Comparison of ENCODE assay signal across 25 cellular contexts in the genomic region with DNA sequence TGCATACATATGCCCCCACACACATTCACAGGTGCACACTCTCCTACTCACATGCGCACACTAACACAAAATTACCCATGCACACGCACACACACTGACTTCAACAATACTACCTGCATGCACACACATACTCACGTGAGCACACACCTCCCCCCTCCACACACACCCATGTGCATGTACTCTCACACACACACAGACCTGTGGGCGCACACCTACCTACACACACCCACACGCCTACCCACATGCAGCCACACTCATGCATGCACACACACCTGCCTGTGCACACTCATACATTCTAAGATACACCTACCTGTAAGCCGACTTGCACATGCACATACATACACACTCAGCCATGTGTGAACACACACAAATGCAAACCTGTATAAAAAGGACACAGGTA.
A peak's percentile ranks its signal among the peaks of the same experiment; 100 is the strongest.
DNase-seq lines count a peak whose midpoint lies in the region; ATAC-seq, FAIRE-seq and TF ChIP-seq lines count a peak whose summit lies in the region.
"Had no signal": no experiment of that assay in that cellular context is flagged by ENCODE, and none has a peak within 500 bp of the region (broad histone marks: within the 10 kb centered on the region; RNA-seq: fewer than 3 reads in every experiment).

No MANE protein-coding gene starts in this region.

- H3K27ac Mint-ChIP-seq in neural progenitor cell, result no peak overlapping the region
- H3K27ac Mint-ChIP-seq in stimulated activated effector memory CD8-positive, alpha-beta T cell treated with anti-CD3 and anti-CD28 coated beads, Interleukin-12 subunit alpha, Interleukin-12 subunit beta, amount 100 ng/mL, for 72 hours, result no peak overlapping the region
- H3K27ac Mint-ChIP-seq: B cell; CD4-positive, CD25-positive, alpha-beta regulatory T cell; CD8-positive, alpha-beta T cell; HFFc6 had no signal

- DNase-seq in HepG2 (ENCODE audit: low spot score) (no peak), right lobe of liver (no peak), neural progenitor cell (ENCODE audit: low spot score) (no peak), urothelium cell line (ENCODE audit: low spot score) (no peak), heart left ventricle (no peak), DMS 273 (lab: John Stamatoyannopoulos, UW; ENCODE audit: unreplicated experiment) (no peak), hepatic stellate cell (ENCODE audit: low spot score) (no peak)
- DNase-seq in stimulated activated effector memory CD8-positive, alpha-beta T cell treated with anti-CD3 and anti-CD28 coated beads, Interleukin-12 subunit alpha, Interleukin-12 subunit beta, amount 100 ng/mL, for 72 hours (ENCODE audit: low spot score in 2 of 2), result no peak
- DNase-seq: Caco-2; CD4-positive, CD25-positive, alpha-beta regulatory T cell; CD8-positive, alpha-beta T cell; DMS 273 treated with DMSO at 0.1 percent for 48 hours; DMS79; EL; GDM1; GOT3; HFFc6 had no signal

- CTCF ChIA-PET in HepG2 (lab: Yijun Ruan, JAX; ENCODE audit: low intra/inter-chr PET ratio, low total read pairs), result no interaction called here

- peaks cover 8% of the 10 kb centered on the region for H3K4me1 Mint-ChIP-seq in neural progenitor cell
- peaks cover 5% of the 10 kb centered on the region for H3K4me1 Mint-ChIP-seq in stimulated activated effector memory CD8-positive, alpha-beta T cell treated with anti-CD3 and anti-CD28 coated beads, Interleukin-12 subunit alpha, Interleukin-12 subunit beta, amount 100 ng/mL, for 72 hours
- H3K4me1 Mint-ChIP-seq: B cell; CD4-positive, CD25-positive, alpha-beta regulatory T cell had no signal

- no peaks in the 10 kb centered on the region for H4K20me1 ChIP-seq in HepG2 (ENCODE audit: insufficient read depth, low read length)
- no peaks in the 10 kb centered on the region for H4K20me1 ChIP-seq in neural progenitor cell (ENCODE audit: low read depth)
- H4K20me1 ChIP-seq: BLaER1 had no signal

- TF ChIP-seq POLR2A in HepG2 (IDR thresholded peaks at IDR 0.05; ENCODE audit: insufficient read depth in 1 of 2, low read depth in 2 of 2, low read length in 2 of 2) (no peak), right lobe of liver (IDR thresholded peaks at IDR 0.05) (no peak), heart left ventricle (IDR thresholded peaks at IDR 0.05) (no peak)

- FAIRE-seq in HepG2 (lab: Jason Lieb, UNC) (no peak), urothelium cell line (lab: Jason Lieb, UNC) (peak; percentile 75)
- FAIRE-seq: A204.1, GM12878, GM19239 had no signal

- no peaks in the 10 kb centered on the region for H3K36me3 Mint-ChIP-seq in neural progenitor cell
- no peaks in the 10 kb centered on the region for H3K36me3 Mint-ChIP-seq in stimulated activated effector memory CD8-positive, alpha-beta T cell treated with anti-CD3 and anti-CD28 coated beads, Interleukin-12 subunit alpha, Interleukin-12 subunit beta, amount 100 ng/mL, for 72 hours
- H3K36me3 Mint-ChIP-seq: CD4-positive, CD25-positive, alpha-beta regulatory T cell; CD8-positive, alpha-beta T cell had no signal

- peaks cover 1 to 22% of the 10 kb centered on the region in 2 experiments; a peak in 1 of 5 replicates for H3K27me3 ChIP-seq in HepG2 (ENCODE audit: control insufficient read depth in 1 of 2, insufficient read depth in 2 of 2, low read length in 2 of 2)
- no peaks in the 10 kb centered on the region for H3K27me3 ChIP-seq in right lobe of liver
- H3K27me3 ChIP-seq in neural progenitor cell, result no peaks in the 10 kb centered on the region
- H3K27me3 ChIP-seq in heart left ventricle, result peaks cover 0 to 66% (median 12%) of the 10 kb centered on the region in 9 donors
- H3K27me3 ChIP-seq: BLaER1 had no signal

- no peaks in the 10 kb centered on the region for H3F3A ChIP-seq in neural progenitor cell (ENCODE audit: low read depth)

- no peak overlapping the region for H2AFZ ChIP-seq in HepG2 (ENCODE audit: low read length)
- H2AFZ ChIP-seq in neural progenitor cell (replicated peaks), result no peak overlapping the region

- POLR2A ChIA-PET in HepG2 (lab: Yijun Ruan, JAX), result no interaction called here

- no peak overlapping the region for H3K4me2 ChIP-seq in HepG2 (ENCODE audit: low read depth, low read length)
- H3K4me2 ChIP-seq in neural progenitor cell, result no peak overlapping the region
- H3K4me2 ChIP-seq: BLaER1 had no signal

- TF ChIP-seq RAD21 in HepG2 (CRISPR knock-in tag; IDR thresholded peaks at IDR 0.05), result no peak

- BruUV-seq in HepG2 (replicated peaks; lab: Mats Ljungman, UMichigan), result no TSS peak

- no peaks in the 10 kb centered on the region for H3K79me2 ChIP-seq in HepG2 (ENCODE audit: insufficient read depth, low read length)
- H3K79me2 ChIP-seq in neural progenitor cell (ENCODE audit: low read depth), result no peaks in the 10 kb centered on the region

- no peaks in the 10 kb centered on the region for H3K9me3 ChIP-seq in HepG2 (ENCODE audit: low read length)
- no peaks in the 10 kb centered on the region for H3K9me3 ChIP-seq in right lobe of liver
- no peaks in the 10 kb centered on the region for H3K9me3 ChIP-seq in neural progenitor cell (ENCODE audit: low read depth)
- H3K9me3 ChIP-seq in heart left ventricle, result no peaks in the 10 kb centered on the region
- H3K9me3 ChIP-seq: BLaER1, Caco-2 had no signal

- H3K9me3 Mint-ChIP-seq in neural progenitor cell, result no peaks in the 10 kb centered on the region
- no peaks in the 10 kb centered on the region for H3K9me3 Mint-ChIP-seq in stimulated activated effector memory CD8-positive, alpha-beta T cell treated with anti-CD3 and anti-CD28 coated beads, Interleukin-12 subunit alpha, Interleukin-12 subunit beta, amount 100 ng/mL, for 72 hours
- H3K9me3 Mint-ChIP-seq: CD8-positive, alpha-beta T cell had no signal

- WGBS in HepG2 (ENCODE audit: low lambda C conversion rate), result 17% methylated on average over 6 of the region's 6 CpGs
- whole genome bisulfite sequencing in right lobe of liver (ENCODE audit: insufficient coverage, low coverage, low lambda C conversion rate, missing lambda C conversion rate), result 59% methylated on average over 5 of the region's 6 CpGs
- whole genome bisulfite sequencing in heart left ventricle, 4 donors, result 88 to 93% (median 90%) methylated on average over 6 of the region's 6 CpGs

- H3K9ac ChIP-seq in HepG2 (ENCODE audit: insufficient read depth, low read depth, low read length) (no peak overlapping the region), neural progenitor cell (no peak overlapping the region)
- H3K9ac ChIP-seq: BLaER1 had no signal

- no peak overlapping the region for H3K27ac ChIP-seq in HepG2 (ENCODE audit: extremely low read length, insufficient read depth, low read length)
- no peak overlapping the region for H3K27ac ChIP-seq in right lobe of liver
- H3K27ac ChIP-seq in neural progenitor cell, result no peak overlapping the region
- H3K27ac ChIP-seq in heart left ventricle, result no peak overlapping the region
- H3K27ac ChIP-seq: 22Rv1, BLaER1, C4-2B had no signal

- intact Hi-C loops in HepG2 (cut with micrococcal nuclease; ENCODE audit: unreplicated experiment) (no loop called here), right lobe of liver (cut with DNase I) (no loop called here), heart left ventricle (cut with DNase I) (no loop called here)

- no peaks in the 10 kb centered on the region for H3K27me3 Mint-ChIP-seq in neural progenitor cell (ENCODE audit: insufficient read depth, low read depth)

- no peak overlapping the region for H3K4me3 ChIP-seq in HepG2 (replicated peaks in 1 of 3; ENCODE audit: insufficient read depth in 1 of 3, low read depth in 2 of 3, low read length in 3 of 3)
- H3K4me3 ChIP-seq in right lobe of liver, result no peak overlapping the region
- no peak overlapping the region for H3K4me3 ChIP-seq in neural progenitor cell
- H3K4me3 ChIP-seq in heart left ventricle, result no peak overlapping the region
- H3K4me3 ChIP-seq: BLaER1, GM12878 had no signal

- ATAC-seq in HepG2 (no peak), right lobe of liver (no peak), heart left ventricle (no peak)
- peak; percentile 49 for ATAC-seq in stimulated activated effector memory CD8-positive, alpha-beta T cell treated with anti-CD3 and anti-CD28 coated beads, Interleukin-12 subunit alpha, Interleukin-12 subunit beta, amount 100 ng/mL, for 72 hours
- ATAC-seq: CD8-positive, alpha-beta T cell; GM12878; HCT116 had no signal

- H3K36me3 ChIP-seq in HepG2 (replicated peaks in 1 of 2; ENCODE audit: control insufficient read depth in 1 of 2, insufficient read depth in 2 of 2, low read length in 2 of 2) (no peaks in the 10 kb centered on the region), right lobe of liver (no peaks in the 10 kb centered on the region), neural progenitor cell (no peaks in the 10 kb centered on the region), heart left ventricle (no peaks in the 10 kb centered on the region)
- H3K36me3 ChIP-seq: BLaER1 had no signal

- in situ Hi-C loops in HepG2 (cut with HindIII; ENCODE audit: extremely low pct_ligation_motif_present, low pct_unique_long_range_greater_than_20kb), result no loop called here

- H3K4me3 Mint-ChIP-seq in neural progenitor cell, result peak overlapping the region; percentile 3
- H3K4me3 Mint-ChIP-seq in stimulated activated effector memory CD8-positive, alpha-beta T cell treated with anti-CD3 and anti-CD28 coated beads, Interleukin-12 subunit alpha, Interleukin-12 subunit beta, amount 100 ng/mL, for 72 hours, result no peak overlapping the region
- H3K4me3 Mint-ChIP-seq: B cell; CD4-positive, CD25-positive, alpha-beta regulatory T cell; CD8-positive, alpha-beta T cell; HFFc6 had no signal

- no peak for TF ChIP-seq EP300 in HepG2 (IDR thresholded peaks at IDR 0.05; ENCODE audit: low read depth in 2 of 2, low read length in 2 of 2)
- TF ChIP-seq EP300 in HepG2 (CRISPR knock-in tag; IDR thresholded peaks at IDR 0.05; ENCODE audit: borderline replicate concordance), result no peak

- TF ChIP-seq CTCF in HepG2 (CRISPR knock-in tag; IDR thresholded peaks at IDR 0.05) (no peak), right lobe of liver (IDR thresholded peaks at IDR 0.05) (no peak), neural progenitor cell (IDR thresholded peaks at IDR 0.05) (no peak), heart left ventricle (IDR thresholded peaks at IDR 0.05) (no peak)

- H3K4me1 ChIP-seq in HepG2 (ENCODE audit: insufficient read depth, low read length), result no peaks in the 10 kb centered on the region
- no peaks in the 10 kb centered on the region for H3K4me1 ChIP-seq in right lobe of liver
- peaks cover 3% of the 10 kb centered on the region for H3K4me1 ChIP-seq in neural progenitor cell
- H3K4me1 ChIP-seq in heart left ventricle, result peaks cover 0 to 8% (median 0%) of the 10 kb centered on the region in 12 donors
- H3K4me1 ChIP-seq: BLaER1, Caco-2 had no signal

TF ChIP-seq in HepG2, 621 proteins besides CTCF, POLR2A, EP300 and RAD21 (continues in another document):
- TF ChIP-seq, protein P1, sequence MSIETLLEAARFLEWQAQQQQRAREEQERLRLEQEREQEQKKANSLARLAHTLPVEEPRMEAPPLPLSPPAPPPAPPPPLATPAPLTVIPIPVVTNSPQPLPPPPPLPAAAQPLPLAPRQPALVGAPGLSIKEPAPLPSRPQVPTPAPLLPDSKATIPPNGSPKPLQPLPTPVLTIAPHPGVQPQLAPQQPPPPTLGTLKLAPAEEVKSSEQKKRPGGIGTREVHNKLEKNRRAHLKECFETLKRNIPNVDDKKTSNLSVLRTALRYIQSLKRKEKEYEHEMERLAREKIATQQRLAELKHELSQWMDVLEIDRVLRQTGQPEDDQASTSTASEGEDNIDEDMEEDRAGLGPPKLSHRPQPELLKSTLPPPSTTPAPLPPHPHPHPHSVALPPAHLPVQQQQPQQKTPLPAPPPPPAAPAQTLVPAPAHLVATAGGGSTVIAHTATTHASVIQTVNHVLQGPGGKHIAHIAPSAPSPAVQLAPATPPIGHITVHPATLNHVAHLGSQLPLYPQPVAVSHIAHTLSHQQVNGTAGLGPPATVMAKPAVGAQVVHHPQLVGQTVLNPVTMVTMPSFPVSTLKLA (IDR thresholded peaks at IDR 0.05), result peak; percentile 25; the same call in 1 of the 2 replicates
